Comparison of ENCODE assay signal across 8 cellular contexts in the genomic region with DNA sequence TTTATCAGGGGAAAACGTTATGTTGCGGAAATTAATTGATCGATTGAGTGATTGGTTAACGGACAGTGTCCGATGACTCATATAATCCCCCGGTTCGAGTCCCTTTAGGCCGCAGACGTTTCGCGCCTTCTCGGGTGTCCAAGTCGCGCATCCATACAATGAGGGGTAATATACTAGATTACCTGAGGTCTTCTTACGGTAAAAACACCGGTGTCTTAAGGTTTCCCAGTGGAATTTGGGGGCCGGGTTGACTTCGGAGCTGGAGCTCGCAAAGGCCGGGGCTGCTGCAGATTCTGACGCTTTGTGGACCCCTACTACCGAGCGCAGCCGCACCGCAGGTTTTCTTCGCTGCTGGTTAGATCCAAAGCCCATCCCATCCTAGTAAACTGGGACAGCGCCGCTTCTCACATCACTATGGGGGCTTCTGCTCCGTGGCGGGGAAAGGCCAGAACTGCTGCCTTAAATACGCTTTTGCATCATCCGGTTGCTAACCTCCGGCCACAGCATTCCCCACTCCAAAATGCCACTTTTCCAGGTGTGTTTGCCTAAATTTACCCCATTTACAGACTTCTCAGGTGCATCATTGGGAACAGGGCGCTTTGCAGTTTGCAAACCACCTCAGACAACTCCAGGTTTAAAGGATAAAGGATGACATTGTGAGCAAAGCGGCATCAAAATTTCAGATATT. TPM values are rescaled to one million over a fixed set of nuclear protein-coding genes. Genes with fewer than 3 reads are reported as not detected.
DNase-seq lines count a peak whose midpoint lies in the region; ATAC-seq and TF ChIP-seq lines count a peak whose summit lies in the region.

No MANE protein-coding gene starts in this region.

- POLR2A ChIA-PET in Panc1 (lab: Charles Lee): no interaction called here

- TF ChIP-seq CTCF in Panc1 (IDR thresholded peaks at IDR 0.05): no peak
- peak in 1 of 3 experiments; percentile 5 for TF ChIP-seq CTCF in ascending aorta (IDR thresholded peaks at IDR 0.05)

- DNase-seq in GF-D8 (lab: John Stamatoyannopoulos, UW) (peak; percentile 25), HUDEP-2 (lab: John Stamatoyannopoulos, UW; ENCODE audit: unreplicated experiment in 76 of 76) (peak in 60 of 76 experiments; percentile 6 to 71 (median 44)), Panc1 (ENCODE audit: low read depth, low spot score) (no peak), ascending aorta (ENCODE audit: low spot score in 2 of 2) (no peak)

- H3K27me3 ChIP-seq in Panc1 (ENCODE audit: control insufficient read depth, insufficient read depth, low read length) (no peaks in the 10 kb centered on the region), ascending aorta (no peaks in the 10 kb centered on the region), iPS-18a (ENCODE audit: control insufficient read depth, insufficient read depth, low read length) (no peaks in the 10 kb centered on the region), skeletal muscle satellite cell (ENCODE audit: control insufficient read depth, insufficient read depth, low read length) (no peaks in the 10 kb centered on the region)

- peak overlapping the region; percentile 98 for H3K4me2 ChIP-seq in skeletal muscle satellite cell (ENCODE audit: low read length)

- H3K4me1 ChIP-seq in Panc1 (ENCODE audit: control insufficient read depth, insufficient read depth, low read length) (peaks cover 9% of the 10 kb centered on the region), ascending aorta (peaks cover 0 to 22% of the 10 kb centered on the region in 2 donors), iPS-18a (ENCODE audit: control insufficient read depth, low read depth, low read length) (peaks cover 33% of the 10 kb centered on the region), skeletal muscle satellite cell (ENCODE audit: control insufficient read depth, insufficient read depth, low read length) (peaks cover 23% of the 10 kb centered on the region)

- intact Hi-C loops in Panc1 (cut with micrococcal nuclease; ENCODE audit: unreplicated experiment): no loop called here
- intact Hi-C loops in ascending aorta (cut with DNase I): loop anchor here (10.0 kb wide), 1 partner anchor 306 kb away; a partner anchor contains a TSS

- H3K36me3 ChIP-seq in Panc1 (ENCODE audit: control insufficient read depth, insufficient read depth, low read length) (peaks cover 2% of the 10 kb centered on the region), ascending aorta (peaks cover 0 to 10% of the 10 kb centered on the region in 2 donors), iPS-18a (ENCODE audit: control insufficient read depth, low read depth, low read length) (peaks cover 10% of the 10 kb centered on the region), skeletal muscle satellite cell (ENCODE audit: insufficient read depth, low read length) (peaks cover 11% of the 10 kb centered on the region)

- ATAC-seq in Panc1: peak; percentile 47
- ATAC-seq in HG03097 (IDR thresholded peaks at IDR 0.05; ENCODE audit: low FRiP score, unreplicated experiment): no peak
- no peak for ATAC-seq in HG03460 (IDR thresholded peaks at IDR 0.05; ENCODE audit: unreplicated experiment)

- BruUV-seq in Panc1 (replicated peaks; lab: Mats Ljungman, UMichigan): no TSS peak

- peak overlapping the region; percentile 85 for H3K9ac ChIP-seq in iPS-18a (ENCODE audit: low read length)
- peak overlapping the region; percentile 98 for H3K9ac ChIP-seq in skeletal muscle satellite cell (ENCODE audit: low read depth, low read length)

- H3K27ac ChIP-seq in Panc1 (ENCODE audit: low read length) (peak overlapping the region; percentile 74), ascending aorta (peak overlapping the region; percentile 81 to 89), iPS-18a (ENCODE audit: low read length) (peak overlapping the region; percentile 19)

- peak overlapping the region; percentile 84 to 92 for H3K4me3 ChIP-seq in Panc1 (ENCODE audit: low read depth in 2 of 2, low read length in 2 of 2)
- H3K4me3 ChIP-seq in ascending aorta: peak overlapping the region; percentile 55 to 81
- H3K4me3 ChIP-seq in iPS-18a (ENCODE audit: low read length): peak overlapping the region; percentile 96
- peak overlapping the region; percentile 93 for H3K4me3 ChIP-seq in skeletal muscle satellite cell (ENCODE audit: low read length)

- in situ Hi-C loops in Panc1 (cut with HindIII; ENCODE audit: low pct_unique_long_range_greater_than_20kb, low sequenced_read_pairs): no loop called here

- CTCF ChIA-PET in Panc1 (lab: Charles Lee): no interaction called here

- H3K9me3 ChIP-seq in Panc1 (ENCODE audit: control insufficient read depth, insufficient read depth, low read depth, low read length) (no peaks in the 10 kb centered on the region), ascending aorta (no peaks in the 10 kb centered on the region), iPS-18a (ENCODE audit: control insufficient read depth, low read depth, low read length) (no peaks in the 10 kb centered on the region), skeletal muscle satellite cell (replicated peaks; ENCODE audit: low read length) (no peaks in the 10 kb centered on the region)

RNA-seq across cellular contexts. Expression of a gene that starts 0.9 kb away (rescaled TPM):
- total RNA-seq in Panc1 (2021; ENCODE audit: unreplicated experiment) (31.6 TPM), ascending aorta (7.2 TPM)
- 17.4 TPM for polyA plus RNA-seq in Panc1 (2012; ENCODE audit: insufficient read length)
- 18.6 and 20.0 TPM in 2 replicates for total RNA-seq in skeletal muscle satellite cell (2012; rRNA removed)

Comparison
In these comparisons a context has a peak if more than half of its experiments do, and no peak if none do; other contexts are left out.
1. DNase-seq: peak in GF-D8 (single experiment) and HUDEP-2 (60 of 76); none in Panc1 (single experiment) and ascending aorta (0 of 2).
2. H3K27ac ChIP-seq: peak in every context shown above with its lines; median percentile 85 in ascending aorta; 74 in Panc1; 19 in iPS-18a.
3. Peak in every context shown above with its lines, with median percentiles within 50 percentile points of each other: H3K4me3 ChIP-seq.